ENCODE assay signal across 13 cellular contexts in genomic region chr15:89578146-89578545, GRCh38. TPM values are rescaled to one million over a fixed set of nuclear protein-coding genes. Genes with fewer than 3 reads are reported as not detected.
A peak's percentile ranks its signal among the peaks of the same experiment; 100 is the strongest.
DNase-seq lines count a peak whose midpoint lies in the region; ATAC-seq and TF ChIP-seq lines count a peak whose summit lies in the region.
"Had no signal": no experiment of that assay in that cellular context is flagged by ENCODE, and none has a peak within 500 bp of the region (broad histone marks: within the 10 kb centered on the region; RNA-seq: fewer than 3 reads in every experiment).

No MANE protein-coding gene starts in this region.

- no peaks in the 10 kb centered on the region for H3K9me3 Mint-ChIP-seq in activated naive CD8-positive, alpha-beta T cell treated with anti-CD3 and anti-CD28 coated beads, Interleukin-2, amount 10 ng/mL, durations not matched to agents 7 days and 5 days

- H3K4me3 ChIP-seq in DND-41 (ENCODE audit: low read depth in 1 of 2, low read length in 2 of 2) (peak overlapping the region; percentile 27 to 77; a peak in 3 of 4 replicates), HUES6 (ENCODE audit: low read depth, low read length) (peak overlapping the region; percentile 65), mesodermal cell (ENCODE audit: extremely low read depth, insufficient read depth, low read length, poor library complexity, severe bottlenecking) (peak overlapping the region; percentile 84)
- H3K4me3 ChIP-seq: prostate gland had no signal

- H3K9ac ChIP-seq in DND-41 (ENCODE audit: low read depth, low read length), result peak overlapping the region; percentile 60
- H3K9ac ChIP-seq in HUES6 (ENCODE audit: low read length), result peak overlapping the region; percentile 78

- 65 to 80% methylated on average over 1 to 2 of the region's 2 CpGs for WGBS in mesodermal cell (ENCODE audit: insufficient coverage in 2 of 2), 2 experiments

- peak overlapping the region; percentile 58; the same call in 1 of the 2 replicates for H3K27ac ChIP-seq in DND-41 (ENCODE audit: low read length)
- peak overlapping the region; percentile 14; the same call in 1 of the 2 replicates for H3K27ac ChIP-seq in HUES6 (ENCODE audit: low read depth, low read length)
- H3K27ac ChIP-seq in mesodermal cell (ENCODE audit: low read depth, low read length, severe bottlenecking), result no peak overlapping the region
- H3K27ac ChIP-seq: prostate gland had no signal

- peaks cover 31% of the 10 kb centered on the region for H3K36me3 Mint-ChIP-seq in activated naive CD8-positive, alpha-beta T cell treated with anti-CD3 and anti-CD28 coated beads, Interleukin-2, amount 10 ng/mL, durations not matched to agents 7 days and 5 days
- H3K36me3 Mint-ChIP-seq: activated naive CD8-positive, alpha-beta T cell had no signal

- peaks cover 58% of the 10 kb centered on the region for H3K4me1 ChIP-seq in DND-41 (ENCODE audit: insufficient read depth, low read length)
- peaks cover 18% of the 10 kb centered on the region for H3K4me1 ChIP-seq in HUES6 (ENCODE audit: control insufficient read depth, insufficient read depth, low read length)
- H3K4me1 ChIP-seq in mesodermal cell (ENCODE audit: control insufficient read depth, insufficient read depth, low read length, poor library complexity, severe bottlenecking), result peaks cover 18% of the 10 kb centered on the region

- no peak overlapping the region for H3K27ac Mint-ChIP-seq in activated naive CD8-positive, alpha-beta T cell treated with anti-CD3 and anti-CD28 coated beads, Interleukin-2, amount 10 ng/mL, durations not matched to agents 7 days and 5 days
- H3K27ac Mint-ChIP-seq: activated naive CD8-positive, alpha-beta T cell had no signal

- peak overlapping the region; percentile 92 for H3K4me2 ChIP-seq in DND-41 (ENCODE audit: insufficient read depth, low read length)

- H3K9me3 ChIP-seq in DND-41 (ENCODE audit: insufficient read depth, low read length, severe bottlenecking), result no peaks in the 10 kb centered on the region
- H3K9me3 ChIP-seq in HUES6 (ENCODE audit: control insufficient read depth, insufficient read depth, low read depth, low read length), result no peaks in the 10 kb centered on the region
- H3K9me3 ChIP-seq in mesodermal cell (ENCODE audit: control insufficient read depth, low read length), result no peaks in the 10 kb centered on the region
- H3K9me3 ChIP-seq: prostate gland had no signal

- H2AFZ ChIP-seq in DND-41 (ENCODE audit: low read depth, low read length), result no peak overlapping the region

- TF ChIP-seq CTCF in DND-41 (IDR thresholded peaks at IDR 0.05; ENCODE audit: borderline replicate concordance, extremely low read depth, low read length, poor library complexity, severe bottlenecking), result no peak

- DNase-seq in DND-41 (no peak), ecto neural progenitor cell (ENCODE audit: low spot score) (no peak)
- no peak for DNase-seq in activated naive CD8-positive, alpha-beta T cell treated with anti-CD3 and anti-CD28 coated beads, Interleukin-2, amount 10 ng/mL, durations not matched to agents 7 days and 5 days
- DNase-seq: DMS53; effector CD8-positive, alpha-beta T cell; NCI-H1105 treated with DMSO at 0.1 percent for 48 hours had no signal

- peaks cover 79% of the 10 kb centered on the region for H3K79me2 ChIP-seq in DND-41 (ENCODE audit: insufficient read depth, low read length)

- H3K36me3 ChIP-seq in DND-41 (ENCODE audit: insufficient read depth, low read length) (peaks cover 60% of the 10 kb centered on the region), HUES6 (ENCODE audit: control insufficient read depth, insufficient read depth, low read length) (peaks cover 41% of the 10 kb centered on the region), mesodermal cell (ENCODE audit: control insufficient read depth, insufficient read depth, low read length) (peaks cover 45% of the 10 kb centered on the region)
- H3K36me3 ChIP-seq: prostate gland had no signal

- no peak for ATAC-seq in DND-41 (ENCODE audit: insufficient read depth, low read depth)
- no peak for ATAC-seq in activated naive CD8-positive, alpha-beta T cell treated with anti-CD3 and anti-CD28 coated beads, Interleukin-2, amount 10 ng/mL, durations not matched to agents 7 days and 5 days (ENCODE audit: low read depth)
- ATAC-seq in HG02852 (IDR thresholded peaks at IDR 0.05; ENCODE audit: unreplicated experiment), result no peak
- ATAC-seq in GM19351 (IDR thresholded peaks at IDR 0.05; ENCODE audit: unreplicated experiment), result no peak
- no peak for ATAC-seq in GM18511 (IDR thresholded peaks at IDR 0.05; ENCODE audit: unreplicated experiment)

- peaks cover 58% of the 10 kb centered on the region for H4K20me1 ChIP-seq in DND-41 (ENCODE audit: insufficient read depth, low read length)

- POLR2A ChIA-PET in activated naive CD8-positive, alpha-beta T cell treated with anti-CD3 and anti-CD28 coated beads, Interleukin-2, amount 10 ng/mL, durations not matched to agents 7 days and 5 days (lab: Charles Lee), result no interaction called here

- peaks cover 30% of the 10 kb centered on the region for H3K4me1 Mint-ChIP-seq in activated naive CD8-positive, alpha-beta T cell treated with anti-CD3 and anti-CD28 coated beads, Interleukin-2, amount 10 ng/mL, durations not matched to agents 7 days and 5 days

- H3K4me3 Mint-ChIP-seq in activated naive CD8-positive, alpha-beta T cell treated with anti-CD3 and anti-CD28 coated beads, Interleukin-2, amount 10 ng/mL, durations not matched to agents 7 days and 5 days, result peak overlapping the region; percentile 90
- H3K4me3 Mint-ChIP-seq: activated naive CD8-positive, alpha-beta T cell had no signal

- H3K27me3 Mint-ChIP-seq in activated naive CD8-positive, alpha-beta T cell treated with anti-CD3 and anti-CD28 coated beads, Interleukin-2, amount 10 ng/mL, durations not matched to agents 7 days and 5 days, result no peaks in the 10 kb centered on the region
- H3K27me3 Mint-ChIP-seq: activated naive CD8-positive, alpha-beta T cell had no signal

- H3K27me3 ChIP-seq in DND-41 (ENCODE audit: insufficient read depth, low read length, poor library complexity) (no peaks in the 10 kb centered on the region), HUES6 (ENCODE audit: control insufficient read depth, insufficient read depth, low read length) (no peaks in the 10 kb centered on the region)

RNA-seq across cellular contexts. Expression of gene TICRR, which starts 2.9 kb away (rescaled TPM):
- 10 to 100 TPM; 18.6 to 20.6 TPM for total RNA-seq in activated naive CD8-positive, alpha-beta T cell treated with anti-CD3 and anti-CD28 coated beads, Interleukin-2, amount 10 ng/mL, durations not matched to agents 7 days and 5 days
- 10.9 TPM for polyA plus RNA-seq in mesodermal cell (2013, experiment 1 of 2)
- polyA plus RNA-seq in mesodermal cell (2013, experiment 2 of 2), result 9.3 TPM
